8 cellular contexts compared by ENCODE assay signal in the genomic region with DNA sequence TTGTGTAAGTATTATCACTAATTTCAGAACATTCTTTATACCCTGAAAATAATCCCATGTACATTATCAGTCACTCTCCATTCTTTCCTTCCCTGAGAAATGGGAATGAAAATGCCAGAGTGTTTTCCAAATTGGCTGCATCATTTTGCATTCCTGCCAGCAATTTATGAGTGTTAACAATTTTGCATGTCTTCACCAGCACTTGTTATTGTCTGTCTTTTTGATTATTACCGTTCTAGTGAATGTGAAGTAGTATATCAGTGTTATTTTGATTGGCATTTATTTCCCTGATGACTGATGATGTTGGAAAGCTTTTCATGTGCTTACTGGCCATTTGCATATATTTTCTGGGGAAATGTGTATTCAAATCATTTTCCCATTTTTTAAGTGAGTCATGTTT.
"Had no signal": no experiment of that assay in that cellular context is flagged by ENCODE, and none has a peak within 500 bp of the region (broad histone marks: within the 10 kb centered on the region; RNA-seq: fewer than 3 reads in every experiment).

No MANE protein-coding gene starts in this region.

- DNase-seq: GDM1, GF-D8 had no signal

- ATAC-seq: GM12878 had no signal

- FAIRE-seq: G401.6, GM12878, GM12891, GM12892, GM18507, GM19239 had no signal

- H3K4me3 ChIP-seq: GM12878 had no signal
